8 cellular contexts compared by ENCODE assay signal in the genomic region with DNA sequence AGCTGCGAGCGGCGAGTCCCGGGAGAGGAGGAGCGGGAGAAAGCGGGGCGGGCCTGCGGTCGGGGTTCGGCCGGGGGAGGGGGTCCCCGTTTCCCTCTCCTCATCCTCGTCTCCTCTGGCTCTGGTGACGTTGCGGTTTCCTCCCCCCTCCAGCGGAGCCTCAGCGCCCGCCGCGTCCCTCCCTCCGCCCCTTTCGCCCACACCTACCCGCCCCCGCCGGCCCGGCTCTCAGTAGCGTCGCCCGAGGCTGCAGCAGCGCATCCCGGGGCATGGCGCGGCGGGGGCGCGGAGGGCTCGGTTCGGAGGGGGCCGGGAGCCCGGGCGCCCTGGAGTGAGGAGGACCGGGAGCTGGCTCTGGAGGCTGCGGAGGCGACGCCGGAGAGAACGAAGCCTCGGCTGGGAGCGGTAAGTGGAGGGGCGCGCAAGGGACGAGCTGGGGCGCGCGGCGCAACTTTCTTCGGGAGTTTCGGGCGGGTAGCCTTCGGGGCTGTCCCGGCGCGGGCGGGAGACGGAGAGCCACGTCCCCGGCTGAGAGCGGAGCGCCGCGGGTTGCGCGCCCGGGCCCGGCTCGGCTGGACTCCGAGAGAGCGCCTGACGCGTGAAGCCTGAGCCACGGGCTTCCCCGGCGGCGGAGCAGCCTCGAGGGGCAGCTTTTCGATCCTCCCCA. TPM values are rescaled to one million over a fixed set of nuclear protein-coding genes. Genes with fewer than 3 reads are reported as not detected.
DNase-seq lines count a peak whose midpoint lies in the region; ATAC-seq and TF ChIP-seq lines count a peak whose summit lies in the region.

A gene (plus strand): TSS at position 231 of the 667 bp plus-strand sequence. CDS start 28,304 bp downstream, outside the sequence.

- H3K27me3 ChIP-seq in OCI-LY1 (ENCODE audit: insufficient read depth, low read length), result no peaks in the 10 kb centered on the region
- H3K27me3 ChIP-seq in neural cell (ENCODE audit: insufficient read depth, low read depth, low read length), result peaks cover 28% of the 10 kb centered on the region
- no peaks in the 10 kb centered on the region for H3K27me3 ChIP-seq in stomach smooth muscle (ENCODE audit: control insufficient read depth in 1 of 2, insufficient read depth in 2 of 2, low read length in 2 of 2)

- H3K9me3 ChIP-seq in OCI-LY1 (ENCODE audit: low read length) (no peaks in the 10 kb centered on the region), neural cell (ENCODE audit: low read length) (no peaks in the 10 kb centered on the region), stomach smooth muscle (ENCODE audit: control insufficient read depth in 2 of 2, low read length in 2 of 2) (no peaks in the 10 kb centered on the region)

- no peak within 1 kb of the TSS for H2AFZ ChIP-seq in OCI-LY1 (ENCODE audit: low read length)
- H2AFZ ChIP-seq in neural cell (ENCODE audit: low read depth, low read length), result no peak within 1 kb of the TSS

- H3K4me1 ChIP-seq in OCI-LY1 (ENCODE audit: insufficient read depth, low read length, severe bottlenecking) (peaks cover 12% of the 10 kb centered on the region), stomach smooth muscle (ENCODE audit: control insufficient read depth, insufficient read depth, low read length) (peaks cover 3% of the 10 kb centered on the region)

- H3K79me2 ChIP-seq in OCI-LY1 (ENCODE audit: insufficient read depth, low read length), result no peaks in the 10 kb centered on the region
- no peaks in the 10 kb centered on the region for H3K79me2 ChIP-seq in neural cell (replicated peaks; ENCODE audit: insufficient read depth, low read length)

- no peaks in the 10 kb centered on the region for H3K9me2 ChIP-seq in OCI-LY1 (ENCODE audit: low read depth, low read length)
- H3K9me2 ChIP-seq in neural cell (ENCODE audit: insufficient read depth, low read length), result no peaks in the 10 kb centered on the region

- H3K4me2 ChIP-seq in OCI-LY1 (ENCODE audit: low read length) (peak within 1 kb of the TSS; percentile 57; the same call in 1 of the 2 replicates), neural cell (ENCODE audit: low read length) (peak within 1 kb of the TSS; percentile 54)

- H3K4me3 ChIP-seq in OCI-LY1 (ENCODE audit: low read depth, low read length, poor library complexity, severe bottlenecking) (peak within 1 kb of the TSS; percentile 50), neural cell (ENCODE audit: low read length) (peak within 1 kb of the TSS; percentile 81), stomach smooth muscle (ENCODE audit: low read length in 2 of 2) (peak within 1 kb of the TSS; percentile 58 to 89)

- no peaks in the 10 kb centered on the region for H3K36me3 ChIP-seq in OCI-LY1 (ENCODE audit: insufficient read depth, low read length)
- H3K36me3 ChIP-seq in neural cell (ENCODE audit: insufficient read depth, low read length), result no peaks in the 10 kb centered on the region
- no peaks in the 10 kb centered on the region for H3K36me3 ChIP-seq in stomach smooth muscle (ENCODE audit: control insufficient read depth in 2 of 2, insufficient read depth in 2 of 2, low read length in 2 of 2)

- DNase-seq in A172 (ENCODE audit: low spot score), result peak; percentile 78
- peak; percentile 56 for DNase-seq in activated effector memory CD4-positive, alpha-beta T cell treated with Interleukin-2 at 50 U/mL for 16 hours
- DNase-seq in fibroblast of the conjunctiva (ENCODE audit: low read depth), result peak; percentile 55

- TF ChIP-seq RAD21 in neural cell (conservative IDR thresholded peaks at IDR 0.05), result no peak

- H4K20me1 ChIP-seq in OCI-LY1 (ENCODE audit: insufficient read depth, low read length), result no peaks in the 10 kb centered on the region
- H4K20me1 ChIP-seq in neural cell (ENCODE audit: insufficient read depth), result no peaks in the 10 kb centered on the region

- H3K9ac ChIP-seq in OCI-LY1 (ENCODE audit: low read length) (no peak within 1 kb of the TSS), neural cell (ENCODE audit: low read length) (peak within 1 kb of the TSS; percentile 40), stomach smooth muscle (ENCODE audit: low read length in 2 of 2) (peak within 1 kb of the TSS; percentile 81 to 83)

- TF ChIP-seq EP300 in neural cell (conservative IDR thresholded peaks at IDR 0.05; ENCODE audit: poor library complexity, severe bottlenecking), result no peak

- TF ChIP-seq CTCF in OCI-LY1 (IDR thresholded peaks at IDR 0.05; ENCODE audit: low read length), result no peak
- TF ChIP-seq CTCF in neural cell (IDR thresholded peaks at IDR 0.05; ENCODE audit: poor library complexity, severe bottlenecking), result no peak

- H3F3A ChIP-seq in OCI-LY1 (ENCODE audit: insufficient read depth, low read length), result no peaks in the 10 kb centered on the region
- H3F3A ChIP-seq in neural cell (ENCODE audit: insufficient read depth, low read length, poor library complexity, severe bottlenecking), result no peaks in the 10 kb centered on the region

- H3K27ac ChIP-seq in OCI-LY1 (ENCODE audit: low read depth, low read length, poor library complexity, severe bottlenecking) (no peak within 1 kb of the TSS), neural cell (ENCODE audit: low read length) (no peak within 1 kb of the TSS), stomach smooth muscle (ENCODE audit: low read length) (peak within 1 kb of the TSS; percentile 89)

- ATAC-seq in GM18511 (IDR thresholded peaks at IDR 0.05; ENCODE audit: unreplicated experiment) (peak; percentile 79), HG02973 (IDR thresholded peaks at IDR 0.05; ENCODE audit: unreplicated experiment) (peak; percentile 68)

TF ChIP-seq in neural cell, 6 proteins besides CTCF, POLR2A, EP300 and RAD21:
- TF ChIP-seq EZH2 (IDR thresholded peaks at IDR 0.05; ENCODE audit: borderline replicate concordance, insufficient read depth, low read length, poor library complexity, severe bottlenecking) (no peak), TAF1 (IDR thresholded peaks at IDR 0.05; ENCODE audit: low read depth) (no peak), POLR2AphosphoS5 (IDR thresholded peaks at IDR 0.05) (no peak), MXI1 (conservative IDR thresholded peaks at IDR 0.05; ENCODE audit: poor library complexity, severe bottlenecking) (no peak), SMC3 (conservative IDR thresholded peaks at IDR 0.05; ENCODE audit: poor library complexity) (no peak)
- TF ChIP-seq, protein P1, sequence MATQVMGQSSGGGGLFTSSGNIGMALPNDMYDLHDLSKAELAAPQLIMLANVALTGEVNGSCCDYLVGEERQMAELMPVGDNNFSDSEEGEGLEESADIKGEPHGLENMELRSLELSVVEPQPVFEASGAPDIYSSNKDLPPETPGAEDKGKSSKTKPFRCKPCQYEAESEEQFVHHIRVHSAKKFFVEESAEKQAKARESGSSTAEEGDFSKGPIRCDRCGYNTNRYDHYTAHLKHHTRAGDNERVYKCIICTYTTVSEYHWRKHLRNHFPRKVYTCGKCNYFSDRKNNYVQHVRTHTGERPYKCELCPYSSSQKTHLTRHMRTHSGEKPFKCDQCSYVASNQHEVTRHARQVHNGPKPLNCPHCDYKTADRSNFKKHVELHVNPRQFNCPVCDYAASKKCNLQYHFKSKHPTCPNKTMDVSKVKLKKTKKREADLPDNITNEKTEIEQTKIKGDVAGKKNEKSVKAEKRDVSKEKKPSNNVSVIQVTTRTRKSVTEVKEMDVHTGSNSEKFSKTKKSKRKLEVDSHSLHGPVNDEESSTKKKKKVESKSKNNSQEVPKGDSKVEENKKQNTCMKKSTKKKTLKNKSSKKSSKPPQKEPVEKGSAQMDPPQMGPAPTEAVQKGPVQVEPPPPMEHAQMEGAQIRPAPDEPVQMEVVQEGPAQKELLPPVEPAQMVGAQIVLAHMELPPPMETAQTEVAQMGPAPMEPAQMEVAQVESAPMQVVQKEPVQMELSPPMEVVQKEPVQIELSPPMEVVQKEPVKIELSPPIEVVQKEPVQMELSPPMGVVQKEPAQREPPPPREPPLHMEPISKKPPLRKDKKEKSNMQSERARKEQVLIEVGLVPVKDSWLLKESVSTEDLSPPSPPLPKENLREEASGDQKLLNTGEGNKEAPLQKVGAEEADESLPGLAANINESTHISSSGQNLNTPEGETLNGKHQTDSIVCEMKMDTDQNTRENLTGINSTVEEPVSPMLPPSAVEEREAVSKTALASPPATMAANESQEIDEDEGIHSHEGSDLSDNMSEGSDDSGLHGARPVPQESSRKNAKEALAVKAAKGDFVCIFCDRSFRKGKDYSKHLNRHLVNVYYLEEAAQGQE (IDR thresholded peaks at IDR 0.05; ENCODE audit: borderline replicate concordance), result no peak
TF ChIP-seq in neural cell: peak in this region for 0.

RNA-seq across cellular contexts. Expression of the gene that starts here (rescaled TPM):
- 32.0 and 40.8 TPM in 2 replicates for total RNA-seq in A172 (2014; rRNA removed; shearing (Covaris generic))
- polyA plus RNA-seq in neural cell, result 14.4 and 15.0 TPM in 2 replicates
- 49.2 and 54.8 TPM in 2 replicates for polyA minus RNA-seq in neural cell
